Comparison of ENCODE assay signal across 8 cellular contexts in the genomic region with DNA sequence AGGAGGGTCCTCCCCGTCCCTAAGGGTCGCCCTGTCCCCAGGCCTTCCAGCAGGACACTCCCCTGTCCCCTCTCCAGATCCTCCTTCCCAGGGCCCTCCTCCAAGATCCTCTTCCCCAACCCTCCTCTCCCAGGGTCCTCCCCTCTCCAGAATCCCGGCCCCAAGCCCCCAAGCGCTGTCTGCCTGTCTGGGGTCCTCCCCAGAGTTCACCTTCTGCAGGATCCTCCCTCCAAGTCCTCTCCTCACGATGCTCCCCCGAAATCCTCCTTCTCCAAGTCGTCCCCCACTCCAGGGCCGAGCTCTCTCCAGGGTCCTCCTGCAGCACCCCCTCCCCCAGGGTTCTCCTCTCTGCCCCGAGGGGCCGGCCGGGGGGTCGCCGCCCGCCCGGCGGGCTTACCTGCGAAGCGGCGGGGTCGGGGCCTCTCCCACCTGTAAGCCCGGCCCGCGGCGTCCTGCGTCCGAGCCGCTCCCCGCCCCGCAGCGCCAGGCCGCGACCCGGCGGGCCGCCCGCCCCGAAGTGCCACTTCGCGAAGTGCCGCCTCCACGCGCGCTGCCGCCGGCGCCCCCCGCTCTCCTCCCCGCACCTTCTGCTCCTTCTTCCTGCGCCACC. TPM values are rescaled to one million over a fixed set of nuclear protein-coding genes. Genes with fewer than 3 reads are reported as not detected.
A peak's percentile ranks its signal among the peaks of the same experiment; 100 is the strongest.
DNase-seq lines count a peak whose midpoint lies in the region; ATAC-seq and TF ChIP-seq lines count a peak whose summit lies in the region.

No MANE protein-coding gene starts in this region.

- peak overlapping the region; percentile 82 for H3K9ac ChIP-seq in ES-I3 (ENCODE audit: low read depth, low read length)

- H3K4me3 ChIP-seq in astrocyte of the spinal cord (ENCODE audit: low read depth, low read length) (peak overlapping the region; percentile 62), thymus (ENCODE audit: low read length) (peak overlapping the region; percentile 63)

- H3K27me3 ChIP-seq in thymus (ENCODE audit: control insufficient read depth, insufficient read depth), result peaks cover 17% of the 10 kb centered on the region

- in situ Hi-C loops in astrocyte of the spinal cord (cut with HindIII; ENCODE audit: low sequenced_read_pairs), result no loop called here

- TF ChIP-seq CTCF in astrocyte of the spinal cord (IDR thresholded peaks at IDR 0.05; ENCODE audit: low read depth, low read length), result no peak

- H3K36me3 ChIP-seq in ES-I3 (ENCODE audit: insufficient read depth, low read length) (no peaks in the 10 kb centered on the region), thymus (ENCODE audit: control insufficient read depth, insufficient read depth) (no peaks in the 10 kb centered on the region)

- peak; percentile 3 for ATAC-seq in HG03135 (IDR thresholded peaks at IDR 0.05; ENCODE audit: unreplicated experiment)
- ATAC-seq in left lobe of liver, result peak; percentile 5

- H3K9me3 ChIP-seq in ES-I3 (ENCODE audit: control insufficient read depth, insufficient read depth, low read length) (no peaks in the 10 kb centered on the region), thymus (ENCODE audit: control insufficient read depth) (no peaks in the 10 kb centered on the region)

- DNase-seq in astrocyte of the spinal cord (ENCODE audit: low read depth, low spot score) (no peak), left lobe of liver (ENCODE audit: low spot score) (peak; percentile 67), iPS-NIHi11 (ENCODE audit: low spot score) (no peak), HuH-7.5 (ENCODE audit: low spot score) (no peak)
- DNase-seq in NK-92 treated with Interleukin-12 subunit alpha and Interleukin-12 subunit beta, amount 100 ng/mL, for 24 hours (lab: John Stamatoyannopoulos, UW), result no peak

- 2% methylated on average over 49 of the region's 49 CpGs for WGBS in thymus

- H3K4me1 ChIP-seq in ES-I3 (ENCODE audit: insufficient read depth, low read length) (peaks cover 11% of the 10 kb centered on the region; the same call in 1 of the 2 replicates), thymus (ENCODE audit: control insufficient read depth, insufficient read depth, low read length) (peaks cover 10% of the 10 kb centered on the region)

- no peak overlapping the region for H3K27ac ChIP-seq in thymus (ENCODE audit: low read depth)

RNA-seq across cellular contexts. Expression of a gene that starts 0.7 kb away (rescaled TPM):
- total RNA-seq in left lobe of liver, result 101 TPM
- polyA plus RNA-seq in thymus, result 23.1 TPM

RNA-seq across cellular contexts. Expression of a gene that starts 42.6 kb away (rescaled TPM):
- total RNA-seq in left lobe of liver, result 16.5 TPM
- polyA plus RNA-seq in thymus, result 30.8 TPM
